12 cellular contexts compared by ENCODE assay signal in the genomic region with DNA sequence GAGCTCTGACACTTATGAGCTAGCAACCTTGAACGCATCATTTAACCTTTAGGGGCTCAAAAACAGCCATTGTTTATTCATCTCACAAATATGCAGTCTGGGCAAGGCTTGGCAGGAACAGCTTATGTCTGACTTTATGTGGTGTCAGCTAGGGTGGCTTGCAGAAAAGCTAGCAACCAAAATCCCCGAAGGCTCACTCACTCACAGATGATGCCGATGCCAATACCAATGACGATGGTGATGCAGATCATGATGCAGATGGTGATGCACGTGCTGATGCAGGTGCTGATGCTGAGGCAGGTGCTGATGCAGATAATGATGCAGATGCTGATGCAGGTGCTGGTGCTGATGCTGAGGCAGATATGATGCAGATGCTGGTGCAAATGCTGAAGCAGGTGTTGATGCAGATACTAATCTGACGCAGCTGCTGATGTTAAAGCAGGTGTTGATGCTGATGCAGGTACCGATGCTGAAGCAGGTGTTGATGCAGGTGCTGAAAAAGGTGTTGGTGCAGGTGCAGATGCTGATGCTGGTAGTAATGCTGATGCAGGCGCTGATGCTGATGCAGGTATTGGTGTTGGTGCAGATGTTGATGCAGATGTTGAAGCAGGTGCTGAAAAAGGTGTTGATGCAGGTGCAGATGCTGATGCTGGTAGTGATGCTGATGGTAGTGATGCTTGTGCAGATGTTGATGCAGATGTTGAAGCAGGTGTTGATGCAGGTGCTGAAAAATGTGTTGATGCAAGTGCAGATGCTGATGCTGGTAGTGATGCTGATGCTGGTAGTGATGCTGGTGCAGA.
DNase-seq lines count a peak whose midpoint lies in the region; ATAC-seq, FAIRE-seq and TF ChIP-seq lines count a peak whose summit lies in the region.
"Had no signal": no experiment of that assay in that cellular context is flagged by ENCODE, and none has a peak within 500 bp of the region (broad histone marks: within the 10 kb centered on the region; RNA-seq: fewer than 3 reads in every experiment).

No MANE protein-coding gene starts in this region.

- no peak overlapping the region; the same call in 1 of the 2 replicates for H4K91ac ChIP-seq in IMR-90 (ENCODE audit: insufficient read depth, low read depth, low read length)

- H3K9me3 ChIP-seq in IMR-90 (ENCODE audit: control insufficient read depth, insufficient read depth, low read length): no peaks in the 10 kb centered on the region

- BruUV-seq in IMR-90 (replicated peaks; lab: Mats Ljungman, UMichigan): no TSS peak

- WGBS in IMR-90 (ENCODE audit: extremely low coverage in 2 of 2, insufficient read length in 1 of 2), 2 experiments: 80% methylated on average over 6 of the region's 8 CpGs; no CpG with 5 or more reads in 1 of the 2 experiments

- H3K27me3 ChIP-seq in IMR-90 (ENCODE audit: control insufficient read depth, insufficient read depth, low read length): no peaks in the 10 kb centered on the region

- dilution Hi-C loops in IMR-90 (cut with HindIII; ENCODE audit: low sequenced_read_pairs, unreplicated experiment): no loop called here

- H3K14ac ChIP-seq in IMR-90 (replicated peaks; ENCODE audit: low read depth, low read length): no peak overlapping the region

- POLR2A ChIA-PET in IMR-90 (lab: Charles Lee; ENCODE audit: unreplicated experiment): no interaction called here

- H2AK9ac ChIP-seq in IMR-90 (replicated peaks; ENCODE audit: low read depth, low read length, poor library complexity): no peak overlapping the region

- H2BK120ac ChIP-seq in IMR-90 (ENCODE audit: low read depth, low read length): no peak overlapping the region; the same call in 1 of the 2 replicates

- TF ChIP-seq RAD21 in IMR-90 (IDR thresholded peaks at IDR 0.05; ENCODE audit: low read length): no peak

- no peaks in the 10 kb centered on the region for H3K36me3 ChIP-seq in IMR-90 (ENCODE audit: control insufficient read depth, insufficient read depth, low read length)

- no peak overlapping the region; the same call in 1 of the 2 replicates for H2BK20ac ChIP-seq in IMR-90 (ENCODE audit: low read depth, low read length)

- CTCF ChIA-PET in IMR-90 (lab: Yijun Ruan, JAX): interaction anchor here (0.6 kb wide), 1 partner anchor 569 kb away, joined by 3 read pairs; no protein-coding TSS in a partner anchor

- DNase-seq in ACHN: peak; percentile 41
- DNase-seq in IMR-90: peak; percentile 83
- DNase-seq in astrocyte of the hippocampus (ENCODE audit: low read depth, low spot score): peak; percentile 75
- peak; percentile 57 for DNase-seq in glomerular visceral epithelial cell (ENCODE audit: extremely low spot score)
- no peak for DNase-seq in stimulated activated CD4-positive, alpha-beta T cell treated with anti-CD3 and anti-CD28 coated beads, Interleukin-2, amount 100 ng/mL, for 48 hours
- no peak for DNase-seq in GM12891 (ENCODE audit: insufficient read length, low spot score)
- DNase-seq in left colon: no peak
- DNase-seq: activated naive CD4-positive, alpha-beta T cell treated with Interleukin-2 at 50 U/mL for 16 hours; NCI-H1092; NCI-H345 had no signal

- no peak overlapping the region for H3K27ac ChIP-seq in IMR-90 (ENCODE audit: insufficient read depth, low read length)

- H3K9me1 ChIP-seq in IMR-90 (ENCODE audit: insufficient read depth, low read length): peaks cover 35% of the 10 kb centered on the region

- peak overlapping the region; percentile 33; the same call in 1 of the 2 replicates for H2AK5ac ChIP-seq in IMR-90 (ENCODE audit: low read depth, low read length)

- no peak overlapping the region for H3K18ac ChIP-seq in IMR-90 (ENCODE audit: low read depth, low read length)

- TF ChIP-seq POLR2A in IMR-90 (IDR thresholded peaks at IDR 0.05; ENCODE audit: low read depth, low read length) (no peak), GM12891 (IDR thresholded peaks at IDR 0.05; ENCODE audit: low read depth, low read length) (no peak)

- peaks cover 0 to 24% of the 10 kb centered on the region in 2 experiments; a peak in 1 of 4 replicates for H3K79me1 ChIP-seq in IMR-90 (ENCODE audit: low read depth in 1 of 2, low read length in 2 of 2)

- no peak overlapping the region; a peak in 1 of 4 replicates for H4K8ac ChIP-seq in IMR-90 (ENCODE audit: low read depth in 2 of 2, low read length in 2 of 2)

- no peak for ATAC-seq in IMR-90 (ENCODE audit: low read depth)
- ATAC-seq in HG02571 (IDR thresholded peaks at IDR 0.05; ENCODE audit: unreplicated experiment): no peak
- ATAC-seq in left colon: no peak

- H3K56ac ChIP-seq in IMR-90 (ENCODE audit: extremely low read depth, insufficient read depth, low read length): no peak overlapping the region

- no peak for FAIRE-seq in GM12891 (lab: Jason Lieb, UNC)
- FAIRE-seq: endothelial cell of umbilical vein had no signal

- no peak overlapping the region for H3K23ac ChIP-seq in IMR-90 (ENCODE audit: low read depth, low read length)

- no peaks in the 10 kb centered on the region for H4K20me1 ChIP-seq in IMR-90 (ENCODE audit: insufficient read depth, low read length)

- in situ Hi-C loops in ACHN (cut with HindIII; ENCODE audit: low pct_ligation_motif_present, low pct_unique_long_range_greater_than_20kb, low sequenced_read_pairs): no loop called here
- in situ Hi-C loops in IMR-90 (cut with MboI; ENCODE audit: low sequenced_read_pairs): no loop called here

- TF ChIP-seq CTCF in IMR-90 (conservative IDR thresholded peaks at IDR 0.05; ENCODE audit: low read depth, low read length): no peak

- peak overlapping the region; percentile 31; the same call in 1 of the 2 replicates for H3K4ac ChIP-seq in IMR-90 (ENCODE audit: low read depth, low read length)

- no peak overlapping the region for H3K9ac ChIP-seq in IMR-90 (ENCODE audit: low read depth, low read length)

- H2BK5ac ChIP-seq in IMR-90 (ENCODE audit: low read depth, low read length, poor library complexity, severe bottlenecking): no peak overlapping the region

- peaks cover 26% of the 10 kb centered on the region for H3K4me1 ChIP-seq in IMR-90 (ENCODE audit: control insufficient read depth, insufficient read depth, low read length)

- no peak overlapping the region for H3K4me3 ChIP-seq in IMR-90 (ENCODE audit: insufficient read depth, low read depth, low read length)

- no peak overlapping the region for H2BK15ac ChIP-seq in IMR-90 (ENCODE audit: low read depth, low read length)

- H3K4me2 ChIP-seq in IMR-90 (ENCODE audit: low read depth, low read length): no peak overlapping the region

- H4K5ac ChIP-seq in IMR-90 (ENCODE audit: low read depth, low read length): no peak overlapping the region

- intact Hi-C loops in IMR-90 (cut with micrococcal nuclease) (no loop called here), left colon (cut with DNase I, micrococcal nuclease) (no loop called here)

- H2AFZ ChIP-seq in IMR-90 (replicated peaks; ENCODE audit: low read length, poor library complexity): peak overlapping the region; percentile 25

TF ChIP-seq in IMR-90, 13 proteins besides CTCF, POLR2A, EP300 and RAD21 (continues in another document):
- no peak for TF ChIP-seq CEBPB (IDR thresholded peaks at IDR 0.05; ENCODE audit: low read depth, low read length)
- peak; percentile 64 for TF ChIP-seq BHLHE40 (IDR thresholded peaks at IDR 0.05; ENCODE audit: low read depth, low read length)
- TF ChIP-seq, protein P1, sequence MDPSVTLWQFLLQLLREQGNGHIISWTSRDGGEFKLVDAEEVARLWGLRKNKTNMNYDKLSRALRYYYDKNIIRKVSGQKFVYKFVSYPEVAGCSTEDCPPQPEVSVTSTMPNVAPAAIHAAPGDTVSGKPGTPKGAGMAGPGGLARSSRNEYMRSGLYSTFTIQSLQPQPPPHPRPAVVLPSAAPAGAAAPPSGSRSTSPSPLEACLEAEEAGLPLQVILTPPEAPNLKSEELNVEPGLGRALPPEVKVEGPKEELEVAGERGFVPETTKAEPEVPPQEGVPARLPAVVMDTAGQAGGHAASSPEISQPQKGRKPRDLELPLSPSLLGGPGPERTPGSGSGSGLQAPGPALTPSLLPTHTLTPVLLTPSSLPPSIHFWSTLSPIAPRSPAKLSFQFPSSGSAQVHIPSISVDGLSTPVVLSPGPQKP (IDR thresholded peaks at IDR 0.05; ENCODE audit: borderline replicate concordance, low read depth, low read length): no peak
- peak; percentile 56 for TF ChIP-seq FOS (IDR thresholded peaks at IDR 0.05; ENCODE audit: low read depth, low read length)
- no peak for TF ChIP-seq MAFK (IDR thresholded peaks at IDR 0.05; ENCODE audit: low read depth, low read length)
- no peak for TF ChIP-seq CHD1 (IDR thresholded peaks at IDR 0.05; ENCODE audit: low read depth, low read length)
- no peak for TF ChIP-seq NFE2L2 (IDR thresholded peaks at IDR 0.05; ENCODE audit: low read depth, low read length)
- no peak for TF ChIP-seq MXI1 (IDR thresholded peaks at IDR 0.05; ENCODE audit: borderline replicate concordance, low read depth, low read length)
- no peak for TF ChIP-seq RFX5 (IDR thresholded peaks at IDR 0.05; ENCODE audit: low read depth, low read length)
- peak; percentile 70 for TF ChIP-seq RCOR1 (IDR thresholded peaks at IDR 0.05; ENCODE audit: insufficient replicate concordance, low read length)

TF ChIP-seq in GM12891, 5 proteins besides CTCF, POLR2A, EP300 and RAD21:
- TF ChIP-seq PAX5 (IDR thresholded peaks at IDR 0.05; ENCODE audit: insufficient read depth, low read length, severe bottlenecking) (no peak), SPI1 (IDR thresholded peaks at IDR 0.05; ENCODE audit: low read depth, low read length) (no peak), POLR2AphosphoS5 (IDR thresholded peaks at IDR 0.05; ENCODE audit: low read depth, low read length) (no peak), POU2F2 (IDR thresholded peaks at IDR 0.05; ENCODE audit: low read depth, low read length) (no peak), TAF1 (IDR thresholded peaks at IDR 0.05; ENCODE audit: low read depth, low read length) (no peak)

Comparison
In these comparisons a context has a peak if more than half of its experiments do, and no peak if none do; other contexts are left out.
1. DNase-seq: peak in ACHN (single experiment), IMR-90 (single experiment), astrocyte of the hippocampus (single experiment) and glomerular visceral epithelial cell (single experiment); none in stimulated activated CD4-positive, alpha-beta T cell treated with anti-CD3 and anti-CD28 coated beads, Interleukin-2, amount 100 ng/mL, for 48 hours (0 of 2), GM12891 (single experiment) and left colon (0 of 2).